In the genomic region with DNA sequence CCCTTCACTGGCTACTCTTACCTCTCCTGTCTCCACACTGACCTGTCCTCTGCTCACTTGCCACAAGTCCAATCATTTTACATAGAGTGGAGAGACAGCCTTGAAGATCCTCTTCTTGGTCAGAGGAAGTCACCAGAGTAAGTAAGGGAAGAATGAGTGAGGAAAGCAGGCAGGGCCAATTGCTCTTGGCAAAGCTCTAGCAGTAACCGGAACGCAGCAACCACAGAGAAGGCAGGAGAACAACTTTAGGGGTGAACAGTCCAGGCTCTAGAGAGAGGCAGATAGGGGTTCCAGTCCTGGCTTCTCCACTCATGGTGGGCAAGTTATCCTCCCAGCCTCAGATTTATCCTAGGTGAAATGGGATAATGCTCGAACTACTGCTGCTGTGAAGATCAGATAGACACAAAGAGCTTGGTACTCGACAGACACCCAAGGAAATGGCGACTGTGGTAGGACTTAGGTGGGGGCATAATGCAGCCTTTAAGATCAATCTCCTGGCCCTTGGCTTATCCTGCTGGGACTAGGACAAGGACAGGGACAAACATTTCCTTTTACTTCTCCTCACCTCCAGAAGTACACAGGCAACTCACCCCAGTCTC, we compare ENCODE assay signal across 15 cellular contexts. TPM values are rescaled to one million over a fixed set of nuclear protein-coding genes. Genes with fewer than 3 reads are reported as not detected.
A peak's percentile ranks its signal among the peaks of the same experiment; 100 is the strongest.
DNase-seq lines count a peak whose midpoint lies in the region; ATAC-seq and TF ChIP-seq lines count a peak whose summit lies in the region.
"Had no signal": no experiment of that assay in that cellular context is flagged by ENCODE, and none has a peak within 500 bp of the region (broad histone marks: within the 10 kb centered on the region; RNA-seq: fewer than 3 reads in every experiment).

No MANE protein-coding gene starts in this region.

- H3K9ac ChIP-seq in HUES6 (ENCODE audit: low read length) (no peak overlapping the region), iPS-20b (ENCODE audit: low read depth, low read length) (no peak overlapping the region; the same call in 1 of the 2 replicates), stomach smooth muscle (ENCODE audit: low read length in 2 of 2) (no peak overlapping the region)

- H3K27me3 ChIP-seq in HUES6 (ENCODE audit: control insufficient read depth, insufficient read depth, low read length) (peaks cover 57% of the 10 kb centered on the region), iPS-20b (ENCODE audit: insufficient read depth, low read length) (peaks cover 58% of the 10 kb centered on the region), stomach smooth muscle (ENCODE audit: control insufficient read depth in 1 of 2, insufficient read depth in 2 of 2, low read length in 2 of 2) (no peaks in the 10 kb centered on the region), breast epithelium (peaks cover 0 to 28% of the 10 kb centered on the region in 2 donors)

- TF ChIP-seq CTCF in coronary artery (IDR thresholded peaks at IDR 0.05) (no peak), breast epithelium (IDR thresholded peaks at IDR 0.05) (no peak)

- TF ChIP-seq POLR2A in breast epithelium (IDR thresholded peaks at IDR 0.05), result no peak

- H3K27ac ChIP-seq in HUES6 (ENCODE audit: low read depth, low read length), result no peak overlapping the region
- H3K27ac ChIP-seq in coronary artery, result peak overlapping the region in 1 of 2 donors; percentile 77
- no peak overlapping the region for H3K27ac ChIP-seq in iPS-20b (ENCODE audit: low read length)
- H3K27ac ChIP-seq in stomach smooth muscle (ENCODE audit: low read length), result peak overlapping the region; percentile 55
- no peak overlapping the region for H3K27ac ChIP-seq in breast epithelium

- H3K4me3 ChIP-seq in HUES6 (ENCODE audit: low read depth, low read length) (peak overlapping the region; percentile 59), coronary artery (peak overlapping the region; percentile 80), iPS-20b (ENCODE audit: low read length) (peak overlapping the region; percentile 52; the same call in 1 of the 2 replicates), stomach smooth muscle (ENCODE audit: low read length in 2 of 2) (peak overlapping the region; percentile 29 to 65), breast epithelium (no peak overlapping the region)
- H3K4me3 ChIP-seq: HAP-1, MG63, mucosa of descending colon had no signal

- H3K9me3 ChIP-seq in HUES6 (ENCODE audit: control insufficient read depth, insufficient read depth, low read depth, low read length), result no peaks in the 10 kb centered on the region
- no peaks in the 10 kb centered on the region for H3K9me3 ChIP-seq in iPS-20b (ENCODE audit: insufficient read depth, low read depth, low read length)
- H3K9me3 ChIP-seq in stomach smooth muscle (ENCODE audit: control insufficient read depth in 2 of 2, low read length in 2 of 2), result no peaks in the 10 kb centered on the region
- no peaks in the 10 kb centered on the region for H3K9me3 ChIP-seq in breast epithelium
- H3K9me3 ChIP-seq: MG63, mucosa of descending colon had no signal

- H3K4me1 ChIP-seq in HUES6 (ENCODE audit: control insufficient read depth, insufficient read depth, low read length) (peaks cover 12% of the 10 kb centered on the region), iPS-20b (ENCODE audit: insufficient read depth, low read length) (peaks cover 12% of the 10 kb centered on the region), stomach smooth muscle (ENCODE audit: control insufficient read depth, insufficient read depth, low read length) (peaks cover 35% of the 10 kb centered on the region), breast epithelium (no peaks in the 10 kb centered on the region)
- H3K4me1 ChIP-seq: HAP-1 had no signal

- no peak for ATAC-seq in HG02852 (IDR thresholded peaks at IDR 0.05; ENCODE audit: unreplicated experiment)

- H3K36me3 ChIP-seq in HUES6 (ENCODE audit: control insufficient read depth, insufficient read depth, low read length) (no peaks in the 10 kb centered on the region), iPS-20b (ENCODE audit: insufficient read depth, low read depth, low read length) (no peaks in the 10 kb centered on the region), stomach smooth muscle (ENCODE audit: control insufficient read depth in 2 of 2, insufficient read depth in 2 of 2, low read length in 2 of 2) (peaks cover 5 to 12% of the 10 kb centered on the region in 2 donors), breast epithelium (no peaks in the 10 kb centered on the region)
- H3K36me3 ChIP-seq: HAP-1, MG63 had no signal

- intact Hi-C loops in breast epithelium (cut with DNase I; ENCODE audit: low total_unique reads), result no loop called here

- no peak for DNase-seq in coronary artery (ENCODE audit: low spot score)
- DNase-seq in breast epithelium (ENCODE audit: low spot score in 2 of 2), result no peak
- DNase-seq in DMS 273 (lab: John Stamatoyannopoulos, UW; ENCODE audit: unreplicated experiment), result no peak
- DNase-seq: activated CD4-positive, alpha-beta T cell treated with anti-CD3 and anti-CD28 coated beads, Interleukin-2, amount 50 U/mL, for 48 hours; activated effector memory CD4-positive, alpha-beta T cell treated with Interleukin-2 at 50 U/mL for 16 hours; immature natural killer cell; NCI-H1436 had no signal

RNA-seq across cellular contexts. Expression of gene ADAMTSL3, which starts 1.2 kb away (rescaled TPM):
- 1 to 10 TPM; 1.8 to 3.9 (median 2.7) TPM for total RNA-seq in breast epithelium
- total RNA-seq: RPMI7951 had no signal

Comparison
In these comparisons a context has a peak if more than half of its experiments do, and no peak if none do; other contexts are left out.
1. H3K4me3 ChIP-seq: peak in HUES6 (single experiment), coronary artery (single experiment), iPS-20b (single experiment) and stomach smooth muscle (2 of 2); none in breast epithelium (0 of 3).